In genomic region chr2:53786371-53787254, GRCh38 we compare ENCODE assay signal across 7 cellular contexts.
DNase-seq lines count a peak whose midpoint lies in the region; ATAC-seq and TF ChIP-seq lines count a peak whose summit lies in the region.

Gene ASB3 (minus strand): TSS chr2:53786953. CDS start chr2:53765572, 21,381 bp downstream.
Gene ERLEC1 (plus strand): TSS chr2:53787044. CDS start chr2:53787211, 167 bp downstream.

- peak within 1 kb of the TSS; percentile 96 for H3K4me3 ChIP-seq in retinal pigment epithelial cell (ENCODE audit: low read length)

- ATAC-seq in GM18511 (IDR thresholded peaks at IDR 0.05; ENCODE audit: unreplicated experiment) (peak; percentile 96), HG02981 (IDR thresholded peaks at IDR 0.05; ENCODE audit: unreplicated experiment) (peak; percentile 95)

- DNase-seq in NCI-H2081 (lab: John Stamatoyannopoulos, UW) (peak; percentile 92 to 93), T1000 (lab: John Stamatoyannopoulos, UW) (peak; percentile 78), astrocyte of the hippocampus (ENCODE audit: low read depth, low spot score) (peak; percentile 96), hippocampal formation (lab: John Stamatoyannopoulos, UW) (peak; percentile 87 to 88), retinal pigment epithelial cell (ENCODE audit: low read depth) (peak; percentile 65)

- TF ChIP-seq CTCF in retinal pigment epithelial cell (conservative IDR thresholded peaks at IDR 0.05; ENCODE audit: low read depth, low read length) = no peak

Comparison
In these comparisons a context has a peak if more than half of its experiments do, and no peak if none do; other contexts are left out.
1. Peak in every context shown above with its lines: DNase-seq, ATAC-seq and H3K4me3 ChIP-seq.